In the genomic region with DNA sequence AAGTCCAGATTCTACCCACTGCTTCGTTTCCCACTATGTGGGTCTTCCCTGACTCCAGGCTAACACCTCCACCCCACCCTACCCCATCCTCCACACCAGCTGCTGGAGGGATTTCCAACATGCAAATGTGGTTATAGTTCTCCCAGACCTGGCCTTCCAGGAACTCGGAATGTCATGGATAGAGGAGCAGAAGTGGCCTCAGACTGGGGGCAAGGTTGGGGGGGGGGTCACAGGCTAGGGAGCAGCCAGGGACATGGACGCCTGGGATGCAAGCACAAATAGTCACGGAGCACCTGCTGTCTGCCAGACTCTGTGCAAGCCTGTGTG, we compare ENCODE assay signal across 3 cellular contexts.
TF ChIP-seq lines count a peak whose summit lies in the region.

No MANE protein-coding gene starts in this region.

TF ChIP-seq in SK-N-SH, 30 proteins besides CTCF, POLR2A, EP300 and RAD21:
- no peak for TF ChIP-seq TCF12 (IDR thresholded peaks at IDR 0.05)

TF ChIP-seq in SK-N-SH treated with all-trans-retinoic acid at 6 μM for 48 hours, 23 proteins besides CTCF, POLR2A, EP300 and RAD21:
- TF ChIP-seq ARNTL (CRISPR knock-in tag; IDR thresholded peaks at IDR 0.05; ENCODE audit: borderline replicate concordance, low read depth) (no peak), TOX (CRISPR knock-in tag; IDR thresholded peaks at IDR 0.05; ENCODE audit: borderline replicate concordance) (no peak), RARB (CRISPR knock-in tag; IDR thresholded peaks at IDR 0.05) (no peak), ZNF8 (CRISPR knock-in tag; IDR thresholded peaks at IDR 0.05) (no peak), ISL1 (CRISPR knock-in tag; IDR thresholded peaks at IDR 0.05) (no peak), ZC3H10 (CRISPR knock-in tag; IDR thresholded peaks at IDR 0.05) (no peak), CSDC2 (CRISPR knock-in tag; IDR thresholded peaks at IDR 0.05) (no peak), ZNF565 (CRISPR knock-in tag; conservative IDR thresholded peaks at IDR 0.05; ENCODE audit: low read depth) (no peak)
- TF ChIP-seq, protein P1, sequence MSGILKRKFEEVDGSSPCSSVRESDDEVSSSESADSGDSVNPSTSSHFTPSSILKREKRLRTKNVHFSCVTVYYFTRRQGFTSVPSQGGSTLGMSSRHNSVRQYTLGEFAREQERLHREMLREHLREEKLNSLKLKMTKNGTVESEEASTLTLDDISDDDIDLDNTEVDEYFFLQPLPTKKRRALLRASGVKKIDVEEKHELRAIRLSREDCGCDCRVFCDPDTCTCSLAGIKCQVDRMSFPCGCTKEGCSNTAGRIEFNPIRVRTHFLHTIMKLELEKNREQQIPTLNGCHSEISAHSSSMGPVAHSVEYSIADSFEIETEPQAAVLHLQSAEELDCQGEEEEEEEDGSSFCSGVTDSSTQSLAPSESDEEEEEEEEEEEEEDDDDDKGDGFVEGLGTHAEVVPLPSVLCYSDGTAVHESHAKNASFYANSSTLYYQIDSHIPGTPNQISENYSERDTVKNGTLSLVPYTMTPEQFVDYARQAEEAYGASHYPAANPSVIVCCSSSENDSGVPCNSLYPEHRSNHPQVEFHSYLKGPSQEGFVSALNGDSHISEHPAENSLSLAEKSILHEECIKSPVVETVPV (CRISPR knock-in tag; IDR thresholded peaks at IDR 0.05): no peak
- TF ChIP-seq, protein P2, sequence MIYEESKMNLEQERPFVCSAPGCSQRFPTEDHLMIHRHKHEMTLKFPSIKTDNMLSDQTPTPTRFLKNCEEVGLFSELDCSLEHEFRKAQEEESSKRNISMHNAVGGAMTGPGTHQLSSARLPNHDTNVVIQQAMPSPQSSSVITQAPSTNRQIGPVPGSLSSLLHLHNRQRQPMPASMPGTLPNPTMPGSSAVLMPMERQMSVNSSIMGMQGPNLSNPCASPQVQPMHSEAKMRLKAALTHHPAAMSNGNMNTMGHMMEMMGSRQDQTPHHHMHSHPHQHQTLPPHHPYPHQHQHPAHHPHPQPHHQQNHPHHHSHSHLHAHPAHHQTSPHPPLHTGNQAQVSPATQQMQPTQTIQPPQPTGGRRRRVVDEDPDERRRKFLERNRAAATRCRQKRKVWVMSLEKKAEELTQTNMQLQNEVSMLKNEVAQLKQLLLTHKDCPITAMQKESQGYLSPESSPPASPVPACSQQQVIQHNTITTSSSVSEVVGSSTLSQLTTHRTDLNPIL (CRISPR knock-in tag; IDR thresholded peaks at IDR 0.05; ENCODE audit: low read depth): no peak
- TF ChIP-seq, protein P3, sequence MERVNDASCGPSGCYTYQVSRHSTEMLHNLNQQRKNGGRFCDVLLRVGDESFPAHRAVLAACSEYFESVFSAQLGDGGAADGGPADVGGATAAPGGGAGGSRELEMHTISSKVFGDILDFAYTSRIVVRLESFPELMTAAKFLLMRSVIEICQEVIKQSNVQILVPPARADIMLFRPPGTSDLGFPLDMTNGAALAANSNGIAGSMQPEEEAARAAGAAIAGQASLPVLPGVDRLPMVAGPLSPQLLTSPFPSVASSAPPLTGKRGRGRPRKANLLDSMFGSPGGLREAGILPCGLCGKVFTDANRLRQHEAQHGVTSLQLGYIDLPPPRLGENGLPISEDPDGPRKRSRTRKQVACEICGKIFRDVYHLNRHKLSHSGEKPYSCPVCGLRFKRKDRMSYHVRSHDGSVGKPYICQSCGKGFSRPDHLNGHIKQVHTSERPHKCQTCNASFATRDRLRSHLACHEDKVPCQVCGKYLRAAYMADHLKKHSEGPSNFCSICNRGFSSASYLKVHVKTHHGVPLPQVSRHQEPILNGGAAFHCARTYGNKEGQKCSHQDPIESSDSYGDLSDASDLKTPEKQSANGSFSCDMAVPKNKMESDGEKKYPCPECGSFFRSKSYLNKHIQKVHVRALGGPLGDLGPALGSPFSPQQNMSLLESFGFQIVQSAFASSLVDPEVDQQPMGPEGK (CRISPR knock-in tag; IDR thresholded peaks at IDR 0.05; ENCODE audit: borderline replicate concordance): no peak

TF ChIP-seq in endothelial cell of umbilical vein, 7 proteins besides CTCF, POLR2A, EP300 and RAD21:
- no peak for TF ChIP-seq FOS (IDR thresholded peaks at IDR 0.05; ENCODE audit: borderline replicate concordance, insufficient read depth, low read length)
- TF ChIP-seq MYC (IDR thresholded peaks at IDR 0.05; ENCODE audit: low read depth, low read length): no peak
